Comparison of ENCODE assay signal across 8 cellular contexts in genomic region chr1:147633759-147634158, GRCh38.
"Had no signal": no experiment of that assay in that cellular context is flagged by ENCODE, and none has a peak within 500 bp of the region (broad histone marks: within the 10 kb centered on the region; RNA-seq: fewer than 3 reads in every experiment).

No MANE protein-coding gene starts in this region.

- H3K9ac ChIP-seq: KMS-11 had no signal

- ATAC-seq: GM23338 had no signal

- DNase-seq: H9, HCEC 1CT, KBM-7 had no signal

- H3K4me3 ChIP-seq: GM23338 had no signal

- H3K27ac ChIP-seq: KMS-11 had no signal

- H2AFZ ChIP-seq: GM23338 had no signal

- FAIRE-seq: H1, H54, HTR-8/SVneo had no signal

- H3K4me2 ChIP-seq: GM23338, KMS-11 had no signal
